ENCODE assay signal across 15 cellular contexts in the genomic region with DNA sequence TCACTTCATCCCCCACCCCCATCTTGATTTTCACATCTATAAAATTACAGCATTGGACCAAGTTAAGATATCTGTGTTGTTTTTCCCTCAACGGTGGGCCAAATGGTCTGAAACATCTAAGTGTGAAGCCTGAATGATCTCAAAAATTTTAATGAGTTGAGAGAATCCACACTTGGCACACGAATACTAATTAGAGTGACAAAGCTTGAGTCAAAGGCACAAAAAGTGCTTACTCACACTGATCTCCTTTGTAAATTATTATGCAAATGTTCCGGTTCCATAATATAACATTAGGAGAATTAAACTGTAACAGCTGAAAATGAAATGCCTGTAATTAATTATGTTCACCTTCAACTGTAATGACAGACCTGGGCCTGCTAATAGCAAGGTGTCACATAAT. TPM values are rescaled to one million over a fixed set of nuclear protein-coding genes. Genes with fewer than 3 reads are reported as not detected.
DNase-seq lines count a peak whose midpoint lies in the region; ATAC-seq and TF ChIP-seq lines count a peak whose summit lies in the region.
"Had no signal": no experiment of that assay in that cellular context is flagged by ENCODE, and none has a peak within 500 bp of the region (broad histone marks: within the 10 kb centered on the region; RNA-seq: fewer than 3 reads in every experiment).

No MANE protein-coding gene starts in this region.

- TF ChIP-seq CTCF in endodermal cell (conservative IDR thresholded peaks at IDR 0.05) (no peak), body of pancreas (IDR thresholded peaks at IDR 0.05) (no peak)

- no peaks in the 10 kb centered on the region for H3K9me3 Mint-ChIP-seq in endodermal cell
- H3K9me3 Mint-ChIP-seq: CD8-positive, alpha-beta T cell had no signal

- no peaks in the 10 kb centered on the region for H3K79me1 ChIP-seq in mesendoderm (ENCODE audit: low read length)

- H3K27ac Mint-ChIP-seq in endodermal cell = peak overlapping the region; percentile 65
- H3K27ac Mint-ChIP-seq: CD8-positive, alpha-beta T cell had no signal

- H3K9ac ChIP-seq in HUES48 (ENCODE audit: low read depth, low read length) = peak overlapping the region; percentile 67
- H3K9ac ChIP-seq in endodermal cell (ENCODE audit: extremely low read depth, low read length, poor library complexity, severe bottlenecking) = no peak overlapping the region
- no peak overlapping the region for H3K9ac ChIP-seq in mesendoderm (ENCODE audit: low read length)
- H3K9ac ChIP-seq: BLaER1 had no signal

- H3K4me3 ChIP-seq in HUES48 (ENCODE audit: low read depth, low read length) = no peak overlapping the region
- no peak overlapping the region for H3K4me3 ChIP-seq in endodermal cell (ENCODE audit: low read length)
- no peak overlapping the region for H3K4me3 ChIP-seq in mesendoderm (ENCODE audit: low read length)
- H3K4me3 ChIP-seq in body of pancreas = no peak overlapping the region
- H3K4me3 ChIP-seq: BLaER1, HAP-1 had no signal

- no peak overlapping the region for H3K23ac ChIP-seq in mesendoderm (ENCODE audit: low read length)

- no peak overlapping the region for H3K4me3 Mint-ChIP-seq in endodermal cell
- H3K4me3 Mint-ChIP-seq: CD8-positive, alpha-beta T cell had no signal

- no peak for ATAC-seq in body of pancreas
- ATAC-seq: CD8-positive, alpha-beta T cell; SK-N-SH treated with all-trans-retinoic acid at 6 μM for 48 hours had no signal

- DNase-seq in NCI-H69 (lab: John Stamatoyannopoulos, UW) (peak; percentile 64), endodermal cell (no peak), mesendoderm (peak; percentile 29), RKO (ENCODE audit: low spot score) (no peak), body of pancreas (no peak)
- no peak for DNase-seq in activated CD4-positive, alpha-beta T cell treated with anti-CD3 and anti-CD28 coated beads for 1 hour
- DNase-seq: CD8-positive, alpha-beta T cell; NCI-H1105; NCI-H2081 treated with DMSO at 0.1 percent for 48 hours; NCI-H774; SHP77 treated with DMSO at 0.1 percent for 48 hours had no signal

- H3K36me3 ChIP-seq in HUES48 (ENCODE audit: control insufficient read depth, insufficient read depth, low read length) (peaks cover 16% of the 10 kb centered on the region), endodermal cell (ENCODE audit: control insufficient read depth, insufficient read depth, low read length) (no peaks in the 10 kb centered on the region), mesendoderm (ENCODE audit: control insufficient read depth, insufficient read depth, low read length) (no peaks in the 10 kb centered on the region), body of pancreas (replicated peaks in 1 of 2; ENCODE audit: insufficient read depth in 1 of 2, low read depth in 2 of 2) (no peaks in the 10 kb centered on the region)
- H3K36me3 ChIP-seq: HAP-1 had no signal

- no peak for TF ChIP-seq POLR2A in body of pancreas (IDR thresholded peaks at IDR 0.05)

- H2BK15ac ChIP-seq in mesendoderm (replicated peaks; ENCODE audit: low read depth) = no peak overlapping the region

- no peak overlapping the region for H2AK5ac ChIP-seq in mesendoderm (ENCODE audit: low read length)

- intact Hi-C loops in body of pancreas (cut with DNase I) = no loop called here

- no peaks in the 10 kb centered on the region for H3K36me3 Mint-ChIP-seq in endodermal cell (ENCODE audit: low read depth)
- H3K36me3 Mint-ChIP-seq: CD8-positive, alpha-beta T cell had no signal

- H3K9me3 ChIP-seq in HUES48 (ENCODE audit: control insufficient read depth, insufficient read depth, low read length) (no peaks in the 10 kb centered on the region), endodermal cell (ENCODE audit: control insufficient read depth, low read length) (no peaks in the 10 kb centered on the region), body of pancreas (no peaks in the 10 kb centered on the region)
- H3K9me3 ChIP-seq: BLaER1, HAP-1 had no signal

- H3K4me1 ChIP-seq in HUES48 (ENCODE audit: control insufficient read depth, insufficient read depth, low read length) (peaks cover 91% of the 10 kb centered on the region), endodermal cell (ENCODE audit: control insufficient read depth, insufficient read depth, low read length) (peaks cover 15% of the 10 kb centered on the region), mesendoderm (ENCODE audit: control insufficient read depth, low read depth, low read length) (peaks cover 19% of the 10 kb centered on the region), body of pancreas (peaks cover 32% of the 10 kb centered on the region)

- H3K4ac ChIP-seq in mesendoderm (ENCODE audit: low read depth, low read length) = peak overlapping the region; percentile 16

- no peak overlapping the region for H4K5ac ChIP-seq in mesendoderm (ENCODE audit: low read length)

- H3K27me3 ChIP-seq in HUES48 (ENCODE audit: control insufficient read depth, insufficient read depth, low read length) (no peaks in the 10 kb centered on the region), endodermal cell (ENCODE audit: control insufficient read depth, insufficient read depth, low read length, poor library complexity, severe bottlenecking) (no peaks in the 10 kb centered on the region), mesendoderm (ENCODE audit: insufficient read depth, low read length, poor library complexity) (no peaks in the 10 kb centered on the region), body of pancreas (no peaks in the 10 kb centered on the region)
- H3K27me3 ChIP-seq: BLaER1 had no signal

- H4K8ac ChIP-seq in mesendoderm (ENCODE audit: low read depth, low read length) = no peak overlapping the region

- peak overlapping the region; percentile 98 for H3K27ac ChIP-seq in HUES48 (ENCODE audit: low read depth, low read length)
- H3K27ac ChIP-seq in endodermal cell (ENCODE audit: low read depth, low read length) = no peak overlapping the region
- peak overlapping the region; percentile 77 for H3K27ac ChIP-seq in mesendoderm (ENCODE audit: low read depth, low read length)
- no peak overlapping the region for H3K27ac ChIP-seq in body of pancreas
- H3K27ac ChIP-seq: BLaER1 had no signal

- H3K27me3 Mint-ChIP-seq in endodermal cell (ENCODE audit: insufficient read depth) = no peaks in the 10 kb centered on the region

- peak overlapping the region; percentile 20 for H3K18ac ChIP-seq in mesendoderm (ENCODE audit: low read length)

- H3K79me2 ChIP-seq in mesendoderm (ENCODE audit: control insufficient read depth, insufficient read depth, low read length) = peaks cover 1% of the 10 kb centered on the region

- H3K4me2 ChIP-seq in mesendoderm (ENCODE audit: low read length) = no peak overlapping the region

- H3K56ac ChIP-seq in mesendoderm (ENCODE audit: low read length) = no peak overlapping the region

- H2BK5ac ChIP-seq in mesendoderm (ENCODE audit: low read length) = no peak overlapping the region

- peaks cover 65% of the 10 kb centered on the region for H3K4me1 Mint-ChIP-seq in endodermal cell

- 65 to 72% methylated on average over 2 to 3 of the region's 3 CpGs for WGBS in endodermal cell (ENCODE audit: insufficient coverage in 1 of 2, insufficient read length in 1 of 2), 2 experiments
- WGBS in mesendoderm (ENCODE audit: extremely low coverage, insufficient coverage, low lambda C conversion rate) = no CpG with 5 or more reads among the region's 3 CpGs
- 55 to 60% methylated on average over 3 of the region's 3 CpGs for WGBS in body of pancreas, 2 donors

- peak overlapping the region; percentile 62 for H2BK120ac ChIP-seq in mesendoderm (ENCODE audit: low read depth, low read length)

RNA-seq across cellular contexts. Expression of a gene that starts 33.6 kb away (rescaled TPM):
- total RNA-seq in endodermal cell = 10 to 100 TPM; 26.0 to 31.1 TPM
- polyA plus RNA-seq in endodermal cell (2013, experiment 1 of 2) = 8.9 TPM
- 6.6 TPM for polyA plus RNA-seq in endodermal cell (2013, experiment 2 of 2)
- 14.7 TPM for polyA plus RNA-seq in mesendoderm (2013, experiment 1 of 2)
- polyA plus RNA-seq in mesendoderm (2013, experiment 2 of 2) = 16.5 TPM
- 1 to 10 TPM in 1 of 2 donors, not detected in 1; 4.7 TPM for total RNA-seq in body of pancreas

RNA-seq across cellular contexts. Expression of a gene that starts 47.5 kb away (rescaled TPM):
- 10 to 100 TPM; 44.0 to 55.6 TPM for total RNA-seq in endodermal cell
- 49.1 TPM for polyA plus RNA-seq in endodermal cell (2013, experiment 1 of 2)
- polyA plus RNA-seq in endodermal cell (2013, experiment 2 of 2) = 51.3 TPM
- 44.1 TPM for polyA plus RNA-seq in mesendoderm (2013, experiment 1 of 2)
- polyA plus RNA-seq in mesendoderm (2013, experiment 2 of 2) = 47.3 TPM
- 10 to 100 TPM; 20.8 to 22.3 TPM for total RNA-seq in body of pancreas

Comparison
In these comparisons a context has a peak if more than half of its experiments do, and no peak if none do; other contexts are left out.
1. H3K27ac ChIP-seq: peak in HUES48 (single experiment) and mesendoderm (single experiment); none in endodermal cell (single experiment) and body of pancreas (0 of 4).
2. DNase-seq: peak in NCI-H69 (single experiment) and mesendoderm (single experiment); none in endodermal cell (single experiment), RKO (single experiment), activated CD4-positive, alpha-beta T cell treated with anti-CD3 and anti-CD28 coated beads for 1 hour (single experiment) and body of pancreas (0 of 4).
3. RNA of a gene that starts 33.6 kb away (total RNA-seq): 26.0 to 31.1 TPM in endodermal cell; 4.7 TPM in body of pancreas; every median in the first group is over 4 times any median in the second.